In the genomic region with DNA sequence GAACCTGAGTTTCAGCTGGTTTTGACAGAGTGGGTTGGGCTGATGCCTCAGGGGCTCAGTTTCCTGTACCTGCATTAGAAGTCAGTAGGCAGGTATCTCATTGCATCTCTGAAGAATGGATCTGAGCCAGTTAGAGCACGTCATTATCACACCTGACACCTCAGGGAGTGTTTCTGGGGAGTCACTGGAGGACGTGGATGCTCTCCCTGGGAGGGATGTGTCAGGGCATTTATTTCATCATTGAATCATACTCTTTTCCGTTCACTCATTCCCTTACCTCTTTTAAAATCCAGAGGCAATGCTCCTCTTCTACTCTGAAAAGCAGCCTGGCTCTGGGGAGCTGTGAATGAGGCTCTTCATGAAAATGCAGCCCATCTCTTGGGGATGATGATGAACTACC, we compare ENCODE assay signal across 1 cellular context.
TF ChIP-seq lines count a peak whose summit lies in the region.

No MANE protein-coding gene starts in this region.

TF ChIP-seq in IMR-90, 13 proteins besides CTCF, POLR2A, EP300 and RAD21:
- TF ChIP-seq MAFK (IDR thresholded peaks at IDR 0.05; ENCODE audit: low read depth, low read length): no peak
- no peak; the same call in 1 of the 2 replicates for TF ChIP-seq CEBPB (IDR thresholded peaks at IDR 0.05; ENCODE audit: low read depth, low read length)
- TF ChIP-seq FOS (IDR thresholded peaks at IDR 0.05; ENCODE audit: low read depth, low read length): no peak
- no peak for TF ChIP-seq SMC3 (IDR thresholded peaks at IDR 0.05; ENCODE audit: low read depth, low read length)
- TF ChIP-seq CHD1 (IDR thresholded peaks at IDR 0.05; ENCODE audit: low read depth, low read length): no peak
- TF ChIP-seq, protein P1, sequence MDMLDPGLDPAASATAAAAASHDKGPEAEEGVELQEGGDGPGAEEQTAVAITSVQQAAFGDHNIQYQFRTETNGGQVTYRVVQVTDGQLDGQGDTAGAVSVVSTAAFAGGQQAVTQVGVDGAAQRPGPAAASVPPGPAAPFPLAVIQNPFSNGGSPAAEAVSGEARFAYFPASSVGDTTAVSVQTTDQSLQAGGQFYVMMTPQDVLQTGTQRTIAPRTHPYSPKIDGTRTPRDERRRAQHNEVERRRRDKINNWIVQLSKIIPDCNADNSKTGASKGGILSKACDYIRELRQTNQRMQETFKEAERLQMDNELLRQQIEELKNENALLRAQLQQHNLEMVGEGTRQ (IDR thresholded peaks at IDR 0.05; ENCODE audit: low read depth, low read length): no peak
- no peak for TF ChIP-seq RCOR1 (IDR thresholded peaks at IDR 0.05; ENCODE audit: insufficient replicate concordance, low read length)
- TF ChIP-seq MXI1 (IDR thresholded peaks at IDR 0.05; ENCODE audit: borderline replicate concordance, low read depth, low read length): no peak
- no peak for TF ChIP-seq MAZ (IDR thresholded peaks at IDR 0.05; ENCODE audit: borderline replicate concordance, low read depth, low read length)
- TF ChIP-seq BHLHE40 (IDR thresholded peaks at IDR 0.05; ENCODE audit: low read depth, low read length): no peak
- no peak for TF ChIP-seq RFX5 (IDR thresholded peaks at IDR 0.05; ENCODE audit: low read depth, low read length)
- TF ChIP-seq, protein P2, sequence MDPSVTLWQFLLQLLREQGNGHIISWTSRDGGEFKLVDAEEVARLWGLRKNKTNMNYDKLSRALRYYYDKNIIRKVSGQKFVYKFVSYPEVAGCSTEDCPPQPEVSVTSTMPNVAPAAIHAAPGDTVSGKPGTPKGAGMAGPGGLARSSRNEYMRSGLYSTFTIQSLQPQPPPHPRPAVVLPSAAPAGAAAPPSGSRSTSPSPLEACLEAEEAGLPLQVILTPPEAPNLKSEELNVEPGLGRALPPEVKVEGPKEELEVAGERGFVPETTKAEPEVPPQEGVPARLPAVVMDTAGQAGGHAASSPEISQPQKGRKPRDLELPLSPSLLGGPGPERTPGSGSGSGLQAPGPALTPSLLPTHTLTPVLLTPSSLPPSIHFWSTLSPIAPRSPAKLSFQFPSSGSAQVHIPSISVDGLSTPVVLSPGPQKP (IDR thresholded peaks at IDR 0.05; ENCODE audit: borderline replicate concordance, low read depth, low read length): no peak
- TF ChIP-seq NFE2L2 (IDR thresholded peaks at IDR 0.05; ENCODE audit: low read depth, low read length): no peak
TF ChIP-seq in IMR-90: peak in this region for 0.
